7 cellular contexts compared by ENCODE assay signal in the genomic region with DNA sequence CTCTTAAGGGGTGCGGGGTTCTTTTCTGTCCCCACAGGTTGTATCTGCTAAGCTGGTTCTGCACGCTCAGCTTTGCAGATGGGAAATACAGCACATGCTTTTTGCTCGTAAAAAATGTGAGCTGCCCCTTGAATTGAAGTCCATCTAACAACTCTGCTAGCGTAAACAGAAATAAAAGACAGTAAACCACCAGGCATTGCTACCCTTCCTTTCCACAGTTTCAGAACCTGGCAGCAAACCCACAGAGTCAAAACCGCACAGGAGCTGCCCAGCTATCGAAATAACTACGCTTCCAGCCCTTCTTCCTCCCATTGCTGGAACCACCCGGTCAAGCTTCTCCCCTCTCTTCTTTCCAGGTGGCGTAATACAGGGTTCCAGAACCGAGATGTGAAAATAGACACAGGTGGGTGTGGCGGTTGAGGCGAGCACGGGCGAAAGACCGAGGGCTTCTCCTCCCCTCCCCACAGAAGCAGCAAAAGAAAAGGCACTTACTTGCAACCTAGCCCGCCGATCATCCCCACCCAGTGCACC. TPM values are rescaled to one million over a fixed set of nuclear protein-coding genes. Genes with fewer than 3 reads are reported as not detected.
DNase-seq lines count a peak whose midpoint lies in the region; TF ChIP-seq lines count a peak whose summit lies in the region.

No MANE protein-coding gene starts in this region.

- CTCF ChIA-PET in HEK293 (lab: Yijun Ruan, JAX) = interaction anchor here (0.7 to 4.3 kb wide), 6 partner anchors 10 to 196 kb away, joined by 3 to 25 read pairs (median 4); no protein-coding TSS in a partner anchor

- no peaks in the 10 kb centered on the region for H3K36me3 ChIP-seq in ES-I3 (ENCODE audit: insufficient read depth, low read length)
- H3K36me3 ChIP-seq in HEK293 (ENCODE audit: control insufficient read depth in 2 of 2, insufficient read depth in 1 of 2, low read length in 2 of 2) = no peaks in the 10 kb centered on the region
- H3K36me3 ChIP-seq in left ventricle myocardium inferior = no peaks in the 10 kb centered on the region
- no peaks in the 10 kb centered on the region for H3K36me3 ChIP-seq in sigmoid colon

- intact Hi-C loops in left ventricle myocardium inferior (cut with micrococcal nuclease) (no loop called here), sigmoid colon (cut with DNase I) (no loop called here)

- H3K27ac Mint-ChIP-seq in T-helper 1 cell treated with Interleukin-12 subunit alpha and Interleukin-12 subunit beta and Interleukin-4 antibody, amounts not matched to agents 30 μg/mL and 1 μg/mL, for 36 hours = peak overlapping the region; percentile 4

- H3K9me3 Mint-ChIP-seq in T-helper 1 cell treated with Interleukin-12 subunit alpha and Interleukin-12 subunit beta and Interleukin-4 antibody, amounts not matched to agents 30 μg/mL and 1 μg/mL, for 36 hours = no peaks in the 10 kb centered on the region

- peaks cover 14% of the 10 kb centered on the region for H3K4me1 ChIP-seq in ES-I3 (ENCODE audit: insufficient read depth, low read length)
- H3K4me1 ChIP-seq in HEK293 (ENCODE audit: control insufficient read depth, insufficient read depth, low read length) = peaks cover 20% of the 10 kb centered on the region
- H3K4me1 ChIP-seq in left ventricle myocardium inferior = peaks cover 20% of the 10 kb centered on the region
- H3K4me1 ChIP-seq in sigmoid colon = peaks cover 0 to 32% (median 14%) of the 10 kb centered on the region in 4 donors

- peaks cover 14% of the 10 kb centered on the region for H3K27me3 ChIP-seq in left ventricle myocardium inferior (ENCODE audit: low read depth)
- no peaks in the 10 kb centered on the region for H3K27me3 ChIP-seq in sigmoid colon

- H3K9ac ChIP-seq in ES-I3 (ENCODE audit: low read depth, low read length) = peak overlapping the region; percentile 73; the same call in 1 of the 2 replicates

- TF ChIP-seq CTCF in HEK293 (tag by site-specific recombination; IDR thresholded peaks at IDR 0.05) = no peak
- TF ChIP-seq CTCF in left ventricle myocardium inferior (IDR thresholded peaks at IDR 0.05; ENCODE audit: borderline replicate concordance) = no peak
- no peak for TF ChIP-seq CTCF in sigmoid colon (IDR thresholded peaks at IDR 0.05)
- TF ChIP-seq CTCF in GM10266 (IDR thresholded peaks at IDR 0.05; ENCODE audit: control insufficient read depth, insufficient read depth, low read depth, missing control alignments) = no peak

- peak overlapping the region; percentile 81 for H3K4me3 Mint-ChIP-seq in T-helper 1 cell treated with Interleukin-12 subunit alpha and Interleukin-12 subunit beta and Interleukin-4 antibody, amounts not matched to agents 30 μg/mL and 1 μg/mL, for 36 hours

- TF ChIP-seq POLR2A in sigmoid colon (IDR thresholded peaks at IDR 0.05) = no peak

- peaks cover 13% of the 10 kb centered on the region for H3K4me1 Mint-ChIP-seq in T-helper 1 cell treated with Interleukin-12 subunit alpha and Interleukin-12 subunit beta and Interleukin-4 antibody, amounts not matched to agents 30 μg/mL and 1 μg/mL, for 36 hours (ENCODE audit: low read depth)

- TF ChIP-seq EP300 in sigmoid colon (IDR thresholded peaks at IDR 0.05) = no peak

- H3K4me3 ChIP-seq in HEK293 (ENCODE audit: low read depth, low read length) (peak overlapping the region; percentile 72), left ventricle myocardium inferior (peak overlapping the region; percentile 73), sigmoid colon (peak overlapping the region; percentile 62 to 81 (median 72))

- peaks cover 55% of the 10 kb centered on the region for H3K27me3 Mint-ChIP-seq in T-helper 1 cell treated with Interleukin-12 subunit alpha and Interleukin-12 subunit beta and Interleukin-4 antibody, amounts not matched to agents 30 μg/mL and 1 μg/mL, for 36 hours (ENCODE audit: low read depth)

- H3K9me3 ChIP-seq in ES-I3 (ENCODE audit: control insufficient read depth, insufficient read depth, low read length) (no peaks in the 10 kb centered on the region), HEK293 (ENCODE audit: control insufficient read depth, insufficient read depth, low read depth, low read length) (no peaks in the 10 kb centered on the region), left ventricle myocardium inferior (replicated peaks) (no peaks in the 10 kb centered on the region), sigmoid colon (no peaks in the 10 kb centered on the region)

- POLR2A ChIA-PET in HEK293 (lab: Yijun Ruan, JAX) = interaction anchor here (1.4 to 2.2 kb wide), 2 partner anchors 10 to 22 kb away, joined by 7 to 8 read pairs; no protein-coding TSS in a partner anchor

- DNase-seq in left ventricle myocardium inferior (no peak), sigmoid colon (no peak), GF-D8 (lab: John Stamatoyannopoulos, UW) (no peak), GM10266 (ENCODE audit: extremely low spot score) (no peak)

- H3K27ac ChIP-seq in HEK293 (ENCODE audit: extremely low read depth, low read depth, low read length) = peak overlapping the region; percentile 74
- H3K27ac ChIP-seq in left ventricle myocardium inferior (replicated peaks) = peak overlapping the region; percentile 35
- peak overlapping the region; percentile 46 to 79 (median 74) for H3K27ac ChIP-seq in sigmoid colon

- H3K36me3 Mint-ChIP-seq in T-helper 1 cell treated with Interleukin-12 subunit alpha and Interleukin-12 subunit beta and Interleukin-4 antibody, amounts not matched to agents 30 μg/mL and 1 μg/mL, for 36 hours (ENCODE audit: low read depth) = no peaks in the 10 kb centered on the region

- WGBS in sigmoid colon, 2 donors = 0% methylated on average over 17 of the region's 17 CpGs

TF ChIP-seq in HEK293, 187 proteins besides CTCF, POLR2A, EP300 and RAD21 (continues in another document):
- TF ChIP-seq, protein P1, sequence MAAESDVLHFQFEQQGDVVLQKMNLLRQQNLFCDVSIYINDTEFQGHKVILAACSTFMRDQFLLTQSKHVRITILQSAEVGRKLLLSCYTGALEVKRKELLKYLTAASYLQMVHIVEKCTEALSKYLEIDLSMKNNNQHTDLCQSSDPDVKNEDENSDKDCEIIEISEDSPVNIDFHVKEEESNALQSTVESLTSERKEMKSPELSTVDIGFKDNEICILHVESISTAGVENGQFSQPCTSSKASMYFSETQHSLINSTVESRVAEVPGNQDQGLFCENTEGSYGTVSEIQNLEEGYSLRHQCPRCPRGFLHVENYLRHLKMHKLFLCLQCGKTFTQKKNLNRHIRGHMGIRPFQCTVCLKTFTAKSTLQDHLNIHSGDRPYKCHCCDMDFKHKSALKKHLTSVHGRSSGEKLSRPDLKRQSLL (tag by site-specific recombination; IDR thresholded peaks at IDR 0.05) = 0 out of 2 replicates have a peak, but pooled peaks have one; percentile 9
- TF ChIP-seq ZNF426 (tag by site-specific recombination; IDR thresholded peaks at IDR 0.05) = no peak
- 0 out of 2 replicates have a peak, but pooled peaks have one; percentile 41 for TF ChIP-seq TRIM28 (IDR thresholded peaks at IDR 0.05; ENCODE audit: borderline replicate concordance, low read length)
- peak; percentile 54; the same call in 1 of the 2 replicates for TF ChIP-seq ZNF600 (tag by site-specific recombination; IDR thresholded peaks at IDR 0.05)
- peak; percentile 29; the same call in 1 of the 2 replicates for TF ChIP-seq FEZF1 (tag by site-specific recombination; IDR thresholded peaks at IDR 0.05)
- peak; percentile 58 for TF ChIP-seq ZBTB20 (tag by site-specific recombination; IDR thresholded peaks at IDR 0.05)
- TF ChIP-seq ZNF433 (tag by site-specific recombination; IDR thresholded peaks at IDR 0.05; ENCODE audit: low read depth) = no peak
- 0 out of 2 replicates have a peak, but pooled peaks have one; percentile 9 for TF ChIP-seq ZFP37 (tag by site-specific recombination; IDR thresholded peaks at IDR 0.05)
- peak; percentile 58; the same call in 1 of the 2 replicates for TF ChIP-seq ZNF549 (tag by site-specific recombination; IDR thresholded peaks at IDR 0.05)
- TF ChIP-seq ZNF394 (tag by site-specific recombination; IDR thresholded peaks at IDR 0.05; ENCODE audit: borderline replicate concordance) = peak; percentile 72; the same call in 1 of the 2 replicates
- no peak for TF ChIP-seq ZNF518A (tag by site-specific recombination; conservative IDR thresholded peaks at IDR 0.05; ENCODE audit: low read depth)
- no peak for TF ChIP-seq ZNF16 (tag by site-specific recombination; IDR thresholded peaks at IDR 0.05; ENCODE audit: low read depth)

RNA-seq across cellular contexts. Expression of gene SCN9A, which starts 0.5 kb away (rescaled TPM):
- total RNA-seq in left ventricle myocardium inferior (1.4 TPM), sigmoid colon (10 to 100 TPM; 14.3 to 22.1 (median 16.0) TPM)
- polyA plus RNA-seq in sigmoid colon = 1 to 10 TPM in 1 of 3 donors, under 1 TPM in 2; 0.23 to 2.8 (median 0.60) TPM
